ENCODE assay signal across 8 cellular contexts in the genomic region with DNA sequence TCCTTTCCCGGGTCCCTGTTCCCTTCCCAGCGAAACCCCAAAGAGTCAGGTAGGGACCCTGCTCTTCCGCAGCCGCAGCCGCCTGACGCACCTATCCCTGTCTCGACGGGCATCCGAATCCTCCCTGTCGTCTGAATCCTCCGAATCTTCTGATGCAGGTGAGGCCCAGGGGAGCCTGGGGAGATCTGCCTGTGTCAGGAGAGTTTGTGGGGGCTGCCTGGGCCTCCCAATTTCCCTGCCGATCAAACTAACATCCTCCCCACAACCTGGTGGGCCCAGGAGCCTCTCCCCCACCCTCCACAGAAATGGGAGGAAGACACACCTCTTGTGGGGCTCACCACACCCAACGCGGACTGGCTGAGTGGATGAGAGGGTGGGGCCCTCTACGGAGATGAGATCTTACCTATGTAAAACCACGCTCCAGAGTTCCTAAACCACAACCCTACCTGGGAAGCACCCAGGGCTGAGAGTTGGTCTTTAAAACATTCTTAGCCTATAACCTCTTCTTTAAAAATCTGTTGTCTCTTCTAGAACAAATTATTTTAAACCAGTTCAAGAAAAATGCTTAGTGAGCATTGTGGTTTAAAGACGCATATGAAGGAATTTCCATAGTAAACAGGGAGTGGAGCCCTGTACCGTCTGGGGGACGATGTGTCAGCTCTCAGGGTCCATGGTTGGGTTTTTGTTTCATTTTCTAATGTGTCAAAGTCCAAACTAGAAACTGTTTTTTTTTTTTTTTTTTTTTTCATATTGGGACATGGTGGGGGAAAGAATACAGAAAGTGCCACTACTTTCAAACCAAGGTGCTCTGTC. TPM values are rescaled to one million over a fixed set of nuclear protein-coding genes. Genes with fewer than 3 reads are reported as not detected.
DNase-seq lines count a peak whose midpoint lies in the region; ATAC-seq and TF ChIP-seq lines count a peak whose summit lies in the region.

No MANE protein-coding gene starts in this region.

- ATAC-seq in HG02970 (IDR thresholded peaks at IDR 0.05; ENCODE audit: low FRiP score, unreplicated experiment) (no peak), GM21390 (IDR thresholded peaks at IDR 0.05; ENCODE audit: unreplicated experiment) (no peak)

- H3K9me2 ChIP-seq in DOHH2 (replicated peaks; ENCODE audit: control insufficient read depth, low read length), result no peaks in the 10 kb centered on the region

- H3K27ac ChIP-seq in DOHH2 (ENCODE audit: low read depth, low read length) (peak overlapping the region; percentile 72; the same call in 1 of the 2 replicates), mesendoderm (ENCODE audit: low read depth, low read length) (no peak overlapping the region)

- H3K79me2 ChIP-seq in DOHH2 (ENCODE audit: control insufficient read depth, low read length) (peaks cover 26% of the 10 kb centered on the region), mesendoderm (ENCODE audit: control insufficient read depth, insufficient read depth, low read length) (no peaks in the 10 kb centered on the region)

- H3K79me1 ChIP-seq in mesendoderm (ENCODE audit: low read length), result peaks cover 1% of the 10 kb centered on the region

- H3K4me3 ChIP-seq in DOHH2 (ENCODE audit: low read length) (peak overlapping the region; percentile 75), NB4 (ENCODE audit: low read depth, low read length) (peak overlapping the region; percentile 77), mesendoderm (ENCODE audit: low read length) (no peak overlapping the region)

- H2AK5ac ChIP-seq in mesendoderm (ENCODE audit: low read length), result no peak overlapping the region

- no peaks in the 10 kb centered on the region for H3K27me3 ChIP-seq in DOHH2 (ENCODE audit: control insufficient read depth, low read length)
- H3K27me3 ChIP-seq in mesendoderm (ENCODE audit: insufficient read depth, low read length, poor library complexity), result no peaks in the 10 kb centered on the region

- no peak overlapping the region for H2BK15ac ChIP-seq in mesendoderm (replicated peaks; ENCODE audit: low read depth)

- H3F3A ChIP-seq in DOHH2 (ENCODE audit: control insufficient read depth, insufficient read depth), result peaks cover 12% of the 10 kb centered on the region; the same call in 1 of the 2 replicates

- DNase-seq in NB4 (ENCODE audit: low read depth) (no peak), amniotic epithelial cell (ENCODE audit: low read depth) (peak; percentile 47), mesendoderm (no peak), DMS114 treated with DMSO at 0.1 percent for 48 hours (lab: John Stamatoyannopoulos, UW; ENCODE audit: unreplicated experiment) (no peak), Ammon's horn (ENCODE audit: low spot score) (no peak)

- no peak overlapping the region for H4K8ac ChIP-seq in mesendoderm (ENCODE audit: low read depth, low read length)

- TF ChIP-seq POLR2A in NB4 (IDR thresholded peaks at IDR 0.05; ENCODE audit: extremely low read depth, insufficient read length), result no peak

- H3K4me2 ChIP-seq in DOHH2 (ENCODE audit: low read length), result peak overlapping the region; percentile 83
- H3K4me2 ChIP-seq in mesendoderm (ENCODE audit: low read length), result no peak overlapping the region

- H3K23ac ChIP-seq in mesendoderm (ENCODE audit: low read length), result no peak overlapping the region

- H3K4me1 ChIP-seq in DOHH2 (ENCODE audit: control insufficient read depth, low read length), result peaks cover 57% of the 10 kb centered on the region
- H3K4me1 ChIP-seq in mesendoderm (ENCODE audit: control insufficient read depth, low read depth, low read length), result peaks cover 13% of the 10 kb centered on the region

- WGBS in mesendoderm (ENCODE audit: extremely low coverage, insufficient coverage, low lambda C conversion rate), result no CpG with 5 or more reads among the region's 19 CpGs

- H2BK5ac ChIP-seq in mesendoderm (ENCODE audit: low read length), result no peak overlapping the region

- H4K5ac ChIP-seq in mesendoderm (ENCODE audit: low read length), result no peak overlapping the region

- H3K9me3 ChIP-seq in DOHH2 (ENCODE audit: control insufficient read depth, insufficient read depth, low read length), result no peaks in the 10 kb centered on the region

- TF ChIP-seq CTCF in DOHH2 (IDR thresholded peaks at IDR 0.05; ENCODE audit: low read depth, low read length, poor library complexity, severe bottlenecking) (no peak), NB4 (IDR thresholded peaks at IDR 0.05; ENCODE audit: low read depth, low read length) (no peak)

- H3K4ac ChIP-seq in mesendoderm (ENCODE audit: low read depth, low read length), result no peak overlapping the region

- peak overlapping the region; percentile 82 for H3K9ac ChIP-seq in mesendoderm (ENCODE audit: low read length)

- H2BK120ac ChIP-seq in mesendoderm (ENCODE audit: low read depth, low read length), result no peak overlapping the region

- peaks cover 39% of the 10 kb centered on the region for H3K36me3 ChIP-seq in DOHH2 (ENCODE audit: control insufficient read depth, low read length)
- H3K36me3 ChIP-seq in mesendoderm (ENCODE audit: control insufficient read depth, insufficient read depth, low read length), result peaks cover 2% of the 10 kb centered on the region

- H4K20me1 ChIP-seq in DOHH2 (ENCODE audit: control insufficient read depth, insufficient read depth, low read depth, low read length), result no peaks in the 10 kb centered on the region

- H3K56ac ChIP-seq in mesendoderm (ENCODE audit: low read length), result peak overlapping the region; percentile 49

- no peak overlapping the region for H3K18ac ChIP-seq in mesendoderm (ENCODE audit: low read length)

RNA-seq across cellular contexts. Expression of a gene that starts 1.7 kb away (rescaled TPM):
- polyA plus RNA-seq in mesendoderm (2013, experiment 1 of 2), result 7.9 TPM
- polyA plus RNA-seq in mesendoderm (2013, experiment 2 of 2), result 8.4 TPM

RNA-seq across cellular contexts. Expression of a gene that starts 11.3 kb away (rescaled TPM):
- 22.3 TPM for polyA plus RNA-seq in mesendoderm (2013, experiment 1 of 2)
- 21.5 TPM for polyA plus RNA-seq in mesendoderm (2013, experiment 2 of 2)

RNA-seq across cellular contexts. Expression of a gene that starts 16.6 kb away (rescaled TPM):
- polyA plus RNA-seq in mesendoderm (2013, experiment 1 of 2), result 0.10 TPM
- polyA plus RNA-seq in mesendoderm (2013, experiment 2 of 2), result 0.21 TPM

RNA-seq across cellular contexts. Expression of a gene that starts 22.5 kb away (rescaled TPM):
- 3.3 TPM for polyA plus RNA-seq in mesendoderm (2013, experiment 1 of 2)
- 3.2 TPM for polyA plus RNA-seq in mesendoderm (2013, experiment 2 of 2)

RNA-seq across cellular contexts. Expression of a gene that starts 30.2 kb away (rescaled TPM):
- 73.8 TPM for polyA plus RNA-seq in mesendoderm (2013, experiment 1 of 2)
- 74.7 TPM for polyA plus RNA-seq in mesendoderm (2013, experiment 2 of 2)
